In the genomic region with DNA sequence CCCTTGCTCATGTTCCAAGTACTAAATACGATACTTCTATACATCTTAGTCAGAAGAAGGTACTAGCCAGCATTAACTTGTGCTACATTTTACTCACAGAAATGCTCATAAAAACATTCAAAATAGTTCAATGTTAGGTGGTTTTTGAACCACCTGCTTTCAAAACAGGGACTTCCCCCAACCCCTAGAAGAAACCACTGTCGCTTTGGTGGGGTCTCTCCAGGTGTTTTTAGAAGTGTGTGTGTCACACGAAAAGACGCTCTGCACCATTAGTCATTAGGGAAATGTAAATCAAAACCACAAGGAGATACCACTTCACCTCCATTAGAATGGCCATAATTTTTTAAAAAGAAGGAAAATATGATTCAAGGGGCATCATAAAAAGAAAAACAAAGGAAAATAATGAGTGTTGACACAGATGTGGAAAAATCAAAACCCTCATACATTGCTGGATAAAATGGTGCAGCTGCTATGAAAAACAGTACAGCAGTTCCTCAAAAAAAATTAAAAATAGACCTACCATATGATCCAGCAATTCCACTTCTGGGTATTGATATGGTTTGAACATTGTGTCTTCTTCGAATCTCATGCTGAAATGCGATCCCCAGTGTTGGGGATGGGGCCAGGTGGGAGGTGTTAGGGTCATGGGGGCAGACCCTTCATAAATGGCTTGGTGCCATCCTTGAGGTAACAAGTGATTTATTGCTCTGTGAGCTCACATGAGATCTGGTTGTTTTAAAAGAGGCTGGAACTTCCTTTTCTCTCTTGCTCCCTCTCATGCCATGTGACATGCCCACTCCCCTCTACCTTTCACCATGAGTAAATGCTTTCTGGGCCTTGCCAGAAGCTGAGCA, we compare ENCODE assay signal across 9 cellular contexts.
DNase-seq lines count a peak whose midpoint lies in the region; ATAC-seq and TF ChIP-seq lines count a peak whose summit lies in the region.
"Had no signal": no experiment of that assay in that cellular context is flagged by ENCODE, and none has a peak within 500 bp of the region (broad histone marks: within the 10 kb centered on the region; RNA-seq: fewer than 3 reads in every experiment).

No MANE protein-coding gene starts in this region.

- H3K27me3 Mint-ChIP-seq in activated naive CD4-positive, alpha-beta T cell treated with anti-CD3 and anti-CD28 coated beads, Interleukin-2, amount 50 U/mL, for 24 hours = peaks cover 1% of the 10 kb centered on the region
- peaks cover 4% of the 10 kb centered on the region for H3K27me3 Mint-ChIP-seq in endothelial cell (ENCODE audit: unreplicated experiment)

- ATAC-seq in GM18907 (IDR thresholded peaks at IDR 0.05; ENCODE audit: unreplicated experiment) (peak; percentile 70), HG02884 (IDR thresholded peaks at IDR 0.05; ENCODE audit: unreplicated experiment) (peak; percentile 57), left lobe of liver (no peak)
- ATAC-seq: Panc1 had no signal

- H3K9me3 Mint-ChIP-seq in activated naive CD4-positive, alpha-beta T cell treated with anti-CD3 and anti-CD28 coated beads, Interleukin-2, amount 50 U/mL, for 24 hours = no peaks in the 10 kb centered on the region
- H3K9me3 Mint-ChIP-seq in endothelial cell (ENCODE audit: unreplicated experiment) = no peaks in the 10 kb centered on the region

- peaks cover 70% of the 10 kb centered on the region for H3K4me1 Mint-ChIP-seq in activated naive CD4-positive, alpha-beta T cell treated with anti-CD3 and anti-CD28 coated beads, Interleukin-2, amount 50 U/mL, for 24 hours
- H3K4me1 Mint-ChIP-seq in endothelial cell (ENCODE audit: unreplicated experiment) = peaks cover 9% of the 10 kb centered on the region

- H3K36me3 Mint-ChIP-seq in activated naive CD4-positive, alpha-beta T cell treated with anti-CD3 and anti-CD28 coated beads, Interleukin-2, amount 50 U/mL, for 24 hours = no peaks in the 10 kb centered on the region
- H3K36me3 Mint-ChIP-seq in endothelial cell (ENCODE audit: low read depth, unreplicated experiment) = peaks cover 6% of the 10 kb centered on the region

- peak overlapping the region; percentile 98 for H3K27ac Mint-ChIP-seq in activated naive CD4-positive, alpha-beta T cell treated with anti-CD3 and anti-CD28 coated beads, Interleukin-2, amount 50 U/mL, for 24 hours
- H3K27ac Mint-ChIP-seq in endothelial cell (ENCODE audit: unreplicated experiment) = no peak overlapping the region

- peak; percentile 67 for DNase-seq in NCI-H748 treated with DMSO at 0.1 percent for 48 hours (lab: John Stamatoyannopoulos, UW)
- peak; percentile 15 for DNase-seq in stimulated activated CD8-positive, alpha-beta memory T cell treated with anti-CD3 and anti-CD28 coated beads, Interleukin-12 subunit alpha, Interleukin-12 subunit beta, amount 100 ng/mL, for 1 hour (ENCODE audit: low read depth)
- no peak for DNase-seq in left lobe of liver (ENCODE audit: low spot score)
- DNase-seq in endothelial cell (ENCODE audit: low spot score) = no peak
- DNase-seq in AG08396 (ENCODE audit: low spot score) = no peak

- peak overlapping the region; percentile 57 for H3K4me3 Mint-ChIP-seq in activated naive CD4-positive, alpha-beta T cell treated with anti-CD3 and anti-CD28 coated beads, Interleukin-2, amount 50 U/mL, for 24 hours
- H3K4me3 Mint-ChIP-seq in endothelial cell (ENCODE audit: unreplicated experiment) = no peak overlapping the region

- TF ChIP-seq CTCF in endothelial cell (IDR thresholded peaks at IDR 0.05; ENCODE audit: unreplicated experiment) = no peak

Comparison
In these comparisons a context has a peak if more than half of its experiments do, and no peak if none do; other contexts are left out.
1. DNase-seq: peak in NCI-H748 treated with DMSO at 0.1 percent for 48 hours (single experiment) and stimulated activated CD8-positive, alpha-beta memory T cell treated with anti-CD3 and anti-CD28 coated beads, Interleukin-12 subunit alpha, Interleukin-12 subunit beta, amount 100 ng/mL, for 1 hour (single experiment); none in left lobe of liver (single experiment), endothelial cell (single experiment) and AG08396 (single experiment).